10 cellular contexts compared by ENCODE assay signal in genomic region chr11:2951235-2952110, GRCh38. TPM values are rescaled to one million over a fixed set of nuclear protein-coding genes. Genes with fewer than 3 reads are reported as not detected.
DNase-seq lines count a peak whose midpoint lies in the region; ATAC-seq and TF ChIP-seq lines count a peak whose summit lies in the region.
"Had no signal": no experiment of that assay in that cellular context is flagged by ENCODE, and none has a peak within 500 bp of the region (broad histone marks: within the 10 kb centered on the region; RNA-seq: fewer than 3 reads in every experiment).

No MANE protein-coding gene starts in this region.

- H3K4me1 ChIP-seq in RWPE2 (ENCODE audit: insufficient read depth, poor library complexity, severe bottlenecking): peaks cover 8% of the 10 kb centered on the region
- no peaks in the 10 kb centered on the region for H3K4me1 ChIP-seq in colonic mucosa

- H3K4me3 ChIP-seq in RWPE2 (ENCODE audit: severe bottlenecking) (no peak overlapping the region), colonic mucosa (no peak overlapping the region)

- intact Hi-C loops in colonic mucosa (cut with DNase I) (no loop called here), Right ventricle myocardium superior (cut with DNase I) (no loop called here)

- TF ChIP-seq CTCF in RWPE2 (IDR thresholded peaks at IDR 0.05; ENCODE audit: poor library complexity, severe bottlenecking) (no peak), colonic mucosa (IDR thresholded peaks at IDR 0.05) (no peak), osteocyte (IDR thresholded peaks at IDR 0.05) (no peak)

- peak overlapping the region; percentile 95 for H3K27ac Mint-ChIP-seq in osteocyte (ENCODE audit: unreplicated experiment)

- peaks cover 80% of the 10 kb centered on the region for H3K4me1 Mint-ChIP-seq in osteocyte (ENCODE audit: unreplicated experiment)

- DNase-seq in NOMO-1 treated with DMSO at 0.1 percent for 48 hours (lab: John Stamatoyannopoulos, UW; ENCODE audit: unreplicated experiment): peak; percentile 50
- DNase-seq in NOMO-1 treated with dmso at 0.1 percent for 144 hours (lab: John Stamatoyannopoulos, UW; ENCODE audit: unreplicated experiment): no peak
- DNase-seq in RWPE2 (ENCODE audit: low spot score): no peak
- DNase-seq in colonic mucosa: no peak
- DNase-seq in osteocyte (ENCODE audit: extremely low spot score, unreplicated experiment): no peak
- no peak for DNase-seq in Right ventricle myocardium superior
- DNase-seq: 8988T had no signal

- ATAC-seq in RWPE2 (ENCODE audit: low read depth) (peak; percentile 52), Right ventricle myocardium superior (ENCODE audit: poor library complexity) (no peak), GM19351 (IDR thresholded peaks at IDR 0.05; ENCODE audit: unreplicated experiment) (no peak), GM19455 (IDR thresholded peaks at IDR 0.05; ENCODE audit: unreplicated experiment) (no peak)
- ATAC-seq: WTC11 had no signal

- peaks cover 100% of the 10 kb centered on the region for H3K36me3 ChIP-seq in RWPE2 (ENCODE audit: low read depth)
- peaks cover 17% of the 10 kb centered on the region for H3K36me3 ChIP-seq in colonic mucosa

- no peaks in the 10 kb centered on the region for H3K9me3 Mint-ChIP-seq in osteocyte (ENCODE audit: unreplicated experiment)
- H3K9me3 Mint-ChIP-seq: WTC11 had no signal

- peak overlapping the region in 1 of 2 donors; percentile 15 for H3K9ac ChIP-seq in colonic mucosa (ENCODE audit: low read depth in 2 of 2, low read length in 2 of 2)

- H3K9me3 ChIP-seq in RWPE2 (ENCODE audit: severe bottlenecking) (no peaks in the 10 kb centered on the region), colonic mucosa (no peaks in the 10 kb centered on the region)

- H3K27me3 Mint-ChIP-seq in osteocyte (ENCODE audit: unreplicated experiment): no peaks in the 10 kb centered on the region

- H3K27ac ChIP-seq in RWPE2 (ENCODE audit: poor library complexity, severe bottlenecking) (peak overlapping the region; percentile 64), colonic mucosa (peak overlapping the region; percentile 15)

- H3K4me3 Mint-ChIP-seq in osteocyte (ENCODE audit: unreplicated experiment): peak overlapping the region; percentile 61
- H3K4me3 Mint-ChIP-seq: WTC11 had no signal

- H3K27me3 ChIP-seq in RWPE2 (ENCODE audit: insufficient read depth, poor library complexity, severe bottlenecking) (no peaks in the 10 kb centered on the region), colonic mucosa (no peaks in the 10 kb centered on the region)

- H3K36me3 Mint-ChIP-seq in osteocyte (ENCODE audit: unreplicated experiment): peaks cover 49% of the 10 kb centered on the region

RNA-seq across cellular contexts. Expression of gene PHLDA2, which starts 22.3 kb away (rescaled TPM):
- total RNA-seq in colonic mucosa (10 to 100 TPM; 31.6 to 41.6 TPM), osteocyte (89.6 and 96.1 TPM in 2 replicates), Right ventricle myocardium superior (1.1 TPM)

RNA-seq across cellular contexts. Expression of gene NAP1L4, which starts 40.7 kb away (rescaled TPM):
- total RNA-seq in colonic mucosa (100 to 1,000 TPM in 1 of 2 donors, 10 to 100 TPM in 1; 96.1 to 134 TPM), osteocyte (147 and 148 TPM in 2 replicates), Right ventricle myocardium superior (154 TPM)

Comparison
In these comparisons a context has a peak if more than half of its experiments do, and no peak if none do; other contexts are left out.
1. RNA of gene PHLDA2, which starts 22.3 kb away (total RNA-seq): 89.6 to 96.1 TPM in osteocyte and 31.6 to 41.6 TPM in colonic mucosa; 1.1 TPM in Right ventricle myocardium superior (single experiment); every median in the first group is over 10 times any median in the second.